Comparison of ENCODE assay signal across 24 cellular contexts in the genomic region with DNA sequence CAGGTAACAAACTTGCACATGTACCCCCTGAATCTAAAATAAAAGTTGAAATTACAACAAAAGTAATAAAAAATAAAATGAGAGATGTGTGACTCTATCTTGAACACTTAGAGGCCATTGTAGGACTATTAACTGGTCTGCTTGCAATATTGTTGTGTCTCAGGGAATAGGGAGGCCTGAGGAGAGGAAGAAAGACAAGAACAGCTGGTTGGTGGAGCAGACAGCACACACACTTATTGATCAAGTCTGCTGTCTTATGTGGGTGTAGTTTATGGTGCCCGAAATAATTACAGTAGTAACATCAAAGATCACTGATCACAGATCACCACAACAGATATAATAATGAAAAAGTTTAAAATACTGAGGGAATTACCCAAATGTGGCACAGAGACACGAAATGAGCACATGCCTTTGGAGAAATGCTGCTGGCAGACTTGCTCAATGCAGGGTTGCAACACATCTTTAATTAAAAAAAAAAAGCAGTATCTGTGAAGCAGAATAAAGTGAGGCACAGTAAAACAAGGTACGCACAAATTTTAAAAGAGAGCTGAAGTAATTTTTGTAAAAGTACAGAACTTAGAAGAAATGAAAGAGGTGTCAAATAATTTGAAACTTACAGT.
DNase-seq lines count a peak whose midpoint lies in the region; TF ChIP-seq lines count a peak whose summit lies in the region.
"Had no signal": no experiment of that assay in that cellular context is flagged by ENCODE, and none has a peak within 500 bp of the region (broad histone marks: within the 10 kb centered on the region; RNA-seq: fewer than 3 reads in every experiment).

No MANE protein-coding gene starts in this region.

- no peak overlapping the region for H2AK5ac ChIP-seq in neuronal stem cell (ENCODE audit: low read depth, low read length)

- no peak overlapping the region for H3K23ac ChIP-seq in neuronal stem cell (ENCODE audit: low read depth, low read length, poor library complexity)

- POLR2A ChIA-PET in MCF 10A (lab: Yijun Ruan, JAX): no interaction called here

- H3K14ac ChIP-seq in neuronal stem cell (ENCODE audit: low read length): no peak overlapping the region

- TF ChIP-seq CTCF in MCF 10A (IDR thresholded peaks at IDR 0.05; ENCODE audit: unreplicated experiment) (no peak), mammary epithelial cell (conservative IDR thresholded peaks at IDR 0.05 in 1 of 2, IDR thresholded peaks at IDR 0.05 in 1 of 2; ENCODE audit: extremely low read depth in 1 of 2, insufficient read depth in 1 of 2, low read depth in 1 of 2, low read length in 2 of 2) (no peak), fibroblast of mammary gland (conservative IDR thresholded peaks at IDR 0.05; ENCODE audit: control insufficient read depth, insufficient read depth, low read depth, low read length) (no peak), prostate gland (IDR thresholded peaks at IDR 0.05) (no peak)

- in situ Hi-C loops in mammary epithelial cell (cut with MboI; ENCODE audit: low sequenced_read_pairs in 2 of 2): no loop called here

- WGBS in mammary epithelial cell (ENCODE audit: low coverage, missing lambda C conversion rate): 17% methylated on average over 3 of the region's 3 CpGs
- 81% methylated on average over 3 of the region's 3 CpGs for WGBS in prostate gland
- WGBS in neuronal stem cell (ENCODE audit: extremely low coverage in 2 of 2, insufficient read length in 2 of 2, insufficient replicate concordance in 1 of 2), 2 donors: no CpG with 5 or more reads among the region's 3 CpGs

- H4K8ac ChIP-seq in neuronal stem cell (ENCODE audit: low read depth, low read length): no peak overlapping the region

- H3K4me3 ChIP-seq in mammary epithelial cell (replicated peaks in 1 of 3; ENCODE audit: insufficient read depth in 1 of 3, low read depth in 2 of 3, low read length in 3 of 3) (no peak overlapping the region), SJCRH30 (no peak overlapping the region), fibroblast of mammary gland (ENCODE audit: control insufficient read depth, low read depth, low read length) (no peak overlapping the region), prostate gland (no peak overlapping the region), neuronal stem cell (ENCODE audit: low read length in 2 of 2) (no peak overlapping the region)
- H3K4me3 ChIP-seq: MG63, PC-9, SK-N-MC had no signal

- H3K4me1 ChIP-seq in mammary epithelial cell (ENCODE audit: insufficient read depth, low read length): no peaks in the 10 kb centered on the region
- peaks cover 8% of the 10 kb centered on the region; the same call in 1 of the 2 replicates for H3K4me1 ChIP-seq in SJCRH30
- H3K4me1 ChIP-seq in prostate gland (replicated peaks): no peaks in the 10 kb centered on the region
- H3K4me1 ChIP-seq in neuronal stem cell (ENCODE audit: control insufficient read depth in 2 of 2, insufficient read depth in 1 of 2, low read depth in 1 of 2, low read length in 2 of 2): no peaks in the 10 kb centered on the region

- H3K36me3 ChIP-seq in mammary epithelial cell (ENCODE audit: insufficient read depth, low read length) (no peaks in the 10 kb centered on the region), SJCRH30 (no peaks in the 10 kb centered on the region; the same call in 1 of the 2 replicates), prostate gland (no peaks in the 10 kb centered on the region), neuronal stem cell (replicated peaks in 1 of 2; ENCODE audit: control insufficient read depth in 2 of 2, insufficient read depth in 2 of 2, low read length in 2 of 2) (no peaks in the 10 kb centered on the region)
- H3K36me3 ChIP-seq: MG63 had no signal

- DNase-seq in MCF 10A (ENCODE audit: unreplicated experiment) (peak; percentile 26), mammary epithelial cell (no peak), SJCRH30 (peak; percentile 30 to 56), fibroblast of mammary gland (ENCODE audit: low read depth) (peak; percentile 16), prostate gland (ENCODE audit: low spot score) (no peak), neuronal stem cell (ENCODE audit: low spot score) (no peak)
- DNase-seq in activated CD4-positive, alpha-beta T cell treated with anti-CD3 and anti-CD28 coated beads for 48 hours: no peak
- DNase-seq: CD4-positive, CD25-positive, alpha-beta regulatory T cell; EL; GF-D8; H7; Karpas-422; MG63; NCI-H1105; NCI-H2029 treated with DMSO at 0.1 percent for 48 hours; NCI-H226; NCI-H510A treated with DMSO at 0.1 percent for 48 hours; NCI-H774; NK-92 treated with Interleukin-12 subunit alpha and Interleukin-12 subunit beta, amount 100 ng/mL, for 24 hours; PC-9; RPMI8226; SHP77; SW 1271 had no signal

- no peak overlapping the region for H2BK15ac ChIP-seq in neuronal stem cell (ENCODE audit: low read length)

- no peak overlapping the region for H3K4me2 ChIP-seq in mammary epithelial cell (ENCODE audit: insufficient read depth, low read depth, low read length)
- H3K4me2 ChIP-seq in neuronal stem cell (ENCODE audit: insufficient read depth, low read length, poor library complexity, severe bottlenecking): no peak overlapping the region
- H3K4me2 ChIP-seq: PC-9 had no signal

- no peaks in the 10 kb centered on the region for H3K9me3 Mint-ChIP-seq in MCF 10A (ENCODE audit: unreplicated experiment)

- H4K91ac ChIP-seq in neuronal stem cell (ENCODE audit: low read depth, low read length, poor library complexity): no peak overlapping the region

- H2AFZ ChIP-seq in mammary epithelial cell (ENCODE audit: low read depth, low read length) (no peak overlapping the region), neuronal stem cell (ENCODE audit: low read length) (no peak overlapping the region)
- H2AFZ ChIP-seq: PC-9 had no signal

- H3K9ac ChIP-seq in mammary epithelial cell (ENCODE audit: insufficient read depth, low read length) (no peak overlapping the region), neuronal stem cell (ENCODE audit: low read depth, low read length, poor library complexity) (no peak overlapping the region)

- H3K4me3 Mint-ChIP-seq in MCF 10A (ENCODE audit: unreplicated experiment): no peak overlapping the region
- H3K4me3 Mint-ChIP-seq: CD4-positive, CD25-positive, alpha-beta regulatory T cell had no signal

- no peaks in the 10 kb centered on the region for H3K36me3 Mint-ChIP-seq in MCF 10A (ENCODE audit: insufficient read depth, unreplicated experiment)
- H3K36me3 Mint-ChIP-seq: CD4-positive, CD25-positive, alpha-beta regulatory T cell had no signal

- no peak overlapping the region for H3K27ac Mint-ChIP-seq in MCF 10A (ENCODE audit: low read depth, unreplicated experiment)
- H3K27ac Mint-ChIP-seq: CD4-positive, CD25-positive, alpha-beta regulatory T cell had no signal

- no peaks in the 10 kb centered on the region for H3K4me1 Mint-ChIP-seq in MCF 10A (ENCODE audit: insufficient read depth, unreplicated experiment)
- H3K4me1 Mint-ChIP-seq: CD4-positive, CD25-positive, alpha-beta regulatory T cell had no signal

- no TSS peak for BruUV-seq in MCF 10A (replicated peaks; lab: Mats Ljungman, UMichigan)
- no TSS peak for BruUV-seq in mammary epithelial cell (replicated peaks; lab: Mats Ljungman, UMichigan)

- no peaks in the 10 kb centered on the region for H3K79me1 ChIP-seq in neuronal stem cell (ENCODE audit: low read depth, low read length)

- no peak overlapping the region for H2BK12ac ChIP-seq in neuronal stem cell (ENCODE audit: low read length)

- H3K4ac ChIP-seq in neuronal stem cell (ENCODE audit: low read length): no peak overlapping the region

- H3K9me3 ChIP-seq in mammary epithelial cell (replicated peaks; ENCODE audit: insufficient read depth, low read length): no peaks in the 10 kb centered on the region
- no peaks in the 10 kb centered on the region for H3K9me3 ChIP-seq in SJCRH30 (replicated peaks)
- H3K9me3 ChIP-seq in prostate gland: no peaks in the 10 kb centered on the region
- H3K9me3 ChIP-seq in neuronal stem cell (replicated peaks in 1 of 2; ENCODE audit: control insufficient read depth in 2 of 2, insufficient read depth in 1 of 2, low read depth in 1 of 2, low read length in 2 of 2): no peaks in the 10 kb centered on the region
- H3K9me3 ChIP-seq: MG63 had no signal

- TF ChIP-seq POLR2A in prostate gland (IDR thresholded peaks at IDR 0.05): no peak

- no peak overlapping the region for H2BK5ac ChIP-seq in neuronal stem cell (ENCODE audit: low read length)

- H4K20me1 ChIP-seq in mammary epithelial cell (ENCODE audit: insufficient read depth, low read length): no peaks in the 10 kb centered on the region

- H3K79me2 ChIP-seq in mammary epithelial cell (ENCODE audit: insufficient read depth, low read length): no peaks in the 10 kb centered on the region

- H3K18ac ChIP-seq in neuronal stem cell (ENCODE audit: low read length): no peak overlapping the region

- dilution Hi-C loops in mammary epithelial cell (cut with HindIII; ENCODE audit: low sequenced_read_pairs): no loop called here

- H3K27me3 ChIP-seq in mammary epithelial cell (ENCODE audit: insufficient read depth, low read length) (no peaks in the 10 kb centered on the region), SJCRH30 (no peaks in the 10 kb centered on the region), prostate gland (replicated peaks; ENCODE audit: insufficient read depth) (no peaks in the 10 kb centered on the region), neuronal stem cell (ENCODE audit: control insufficient read depth in 3 of 3, insufficient read depth in 3 of 3, low read depth in 1 of 3, low read length in 3 of 3) (no peaks in the 10 kb centered on the region)
- H3K27me3 ChIP-seq: MG63 had no signal

- CTCF ChIA-PET in MCF 10A (lab: Yijun Ruan, JAX): interaction anchor here (0.7 kb wide), 1 partner anchor 79 kb away, joined by 5 read pairs; no protein-coding TSS in a partner anchor
- CTCF ChIA-PET in mammary epithelial cell (lab: Charles Lee; ENCODE audit: low non-redundant PET): no interaction called here

- no peak overlapping the region for H3K27ac ChIP-seq in mammary epithelial cell (ENCODE audit: insufficient read depth, low read depth, low read length)
- H3K27ac ChIP-seq in SJCRH30: no peak overlapping the region
- no peak overlapping the region for H3K27ac ChIP-seq in prostate gland
- no peak overlapping the region for H3K27ac ChIP-seq in neuronal stem cell (replicated peaks; ENCODE audit: low read length)
- H3K27ac ChIP-seq: PC-9, SK-N-MC had no signal

- intact Hi-C loops in MCF 10A (cut with micrococcal nuclease): no loop called here
- intact Hi-C loops in mammary epithelial cell (cut with micrococcal nuclease): no loop called here
- intact Hi-C loops in prostate gland (cut with DNase I): no loop called here

- no peak overlapping the region for H2BK120ac ChIP-seq in neuronal stem cell (ENCODE audit: low read depth, low read length)

- peaks cover 36% of the 10 kb centered on the region for H3K27me3 Mint-ChIP-seq in MCF 10A (ENCODE audit: insufficient read depth, unreplicated experiment)

Comparison
In these comparisons a context has a peak if more than half of its experiments do, and no peak if none do; other contexts are left out.
1. DNase-seq: peak in MCF 10A (single experiment), SJCRH30 (2 of 2) and fibroblast of mammary gland (single experiment); none in mammary epithelial cell (single experiment), activated CD4-positive, alpha-beta T cell treated with anti-CD3 and anti-CD28 coated beads for 48 hours (single experiment), prostate gland (single experiment) and neuronal stem cell (single experiment).